Comparison of ENCODE assay signal across 22 cellular contexts in genomic region chr16:8831450-8832382, GRCh38. TPM values are rescaled to one million over a fixed set of nuclear protein-coding genes. Genes with fewer than 3 reads are reported as not detected.
DNase-seq lines count a peak whose midpoint lies in the region; ATAC-seq lines count a peak whose summit lies in the region.
"Had no signal": no experiment of that assay in that cellular context is flagged by ENCODE, and none has a peak within 500 bp of the region (broad histone marks: within the 10 kb centered on the region; RNA-seq: fewer than 3 reads in every experiment).

No MANE protein-coding gene starts in this region.

- no peak overlapping the region for H3K4me3 Mint-ChIP-seq in stimulated activated naive CD8-positive, alpha-beta T cell treated with anti-CD3 and anti-CD28 coated beads, Interleukin-15, Interleukin-2, amounts not matched to agents 100 ng/mL and 50 ng/mL, for 24 hours
- no peak overlapping the region for H3K4me3 Mint-ChIP-seq in central memory CD8-positive, alpha-beta T cell
- peak overlapping the region; percentile 82 for H3K4me3 Mint-ChIP-seq in memory B cell
- H3K4me3 Mint-ChIP-seq: activated CD4-positive, alpha-beta T cell treated with anti-CD3 and anti-CD28 coated beads for 36 hours; CD4-positive, CD25-positive, alpha-beta regulatory T cell had no signal

- no peak for DNase-seq in stimulated activated naive CD8-positive, alpha-beta T cell treated with anti-CD3 and anti-CD28 coated beads, Interleukin-15, Interleukin-2, amounts not matched to agents 100 U/mL and 50 U/mL, for 24 hours
- DNase-seq in central memory CD8-positive, alpha-beta T cell (ENCODE audit: low spot score in 2 of 2): no peak
- DNase-seq in memory B cell (ENCODE audit: low spot score in 2 of 2): no peak
- no peak for DNase-seq in SHP77 (lab: John Stamatoyannopoulos, UW)
- no peak for DNase-seq in DMS53 (lab: John Stamatoyannopoulos, UW)
- no peak for DNase-seq in sciatic nerve (ENCODE audit: low spot score)
- DNase-seq: activated CD4-positive, alpha-beta T cell treated with anti-CD3 and anti-CD28 coated beads for 36 hours; activated effector memory CD4-positive, alpha-beta T cell treated with Interleukin-2 at 50 U/mL for 16 hours; CD4-positive, CD25-positive, alpha-beta regulatory T cell; DMS79; hippocampal formation; NCI-H1048; NCI-H774; psoas muscle; spleen; upper lobe of right lung had no signal

- no peaks in the 10 kb centered on the region for H3K9me3 Mint-ChIP-seq in stimulated activated naive CD8-positive, alpha-beta T cell treated with anti-CD3 and anti-CD28 coated beads, Interleukin-15, Interleukin-2, amounts not matched to agents 100 ng/mL and 50 ng/mL, for 24 hours
- no peaks in the 10 kb centered on the region for H3K9me3 Mint-ChIP-seq in central memory CD8-positive, alpha-beta T cell
- H3K9me3 Mint-ChIP-seq in memory B cell: no peaks in the 10 kb centered on the region
- H3K9me3 Mint-ChIP-seq: CD4-positive, CD25-positive, alpha-beta regulatory T cell had no signal

- peaks cover 10% of the 10 kb centered on the region for H3K4me1 Mint-ChIP-seq in stimulated activated naive CD8-positive, alpha-beta T cell treated with anti-CD3 and anti-CD28 coated beads, Interleukin-15, Interleukin-2, amounts not matched to agents 100 ng/mL and 50 ng/mL, for 24 hours (ENCODE audit: low read depth)
- H3K4me1 Mint-ChIP-seq in central memory CD8-positive, alpha-beta T cell: peaks cover 16% of the 10 kb centered on the region
- peaks cover 17% of the 10 kb centered on the region for H3K4me1 Mint-ChIP-seq in memory B cell

- H3K27me3 Mint-ChIP-seq in stimulated activated naive CD8-positive, alpha-beta T cell treated with anti-CD3 and anti-CD28 coated beads, Interleukin-15, Interleukin-2, amounts not matched to agents 100 ng/mL and 50 ng/mL, for 24 hours: no peaks in the 10 kb centered on the region
- no peaks in the 10 kb centered on the region for H3K27me3 Mint-ChIP-seq in central memory CD8-positive, alpha-beta T cell
- no peaks in the 10 kb centered on the region for H3K27me3 Mint-ChIP-seq in memory B cell
- H3K27me3 Mint-ChIP-seq: activated CD4-positive, alpha-beta T cell treated with anti-CD3 and anti-CD28 coated beads for 36 hours; CD4-positive, CD25-positive, alpha-beta regulatory T cell had no signal

- intact Hi-C loops in sciatic nerve (cut with DNase I): no loop called here

- no peak for ATAC-seq in stimulated activated naive CD8-positive, alpha-beta T cell treated with anti-CD3 and anti-CD28 coated beads, Interleukin-15, Interleukin-2, amounts not matched to agents 100 U/mL and 50 U/mL, for 24 hours
- no peak for ATAC-seq in central memory CD8-positive, alpha-beta T cell (replicated peaks; ENCODE audit: extremely low read depth, poor library complexity, severe bottlenecking)
- ATAC-seq in memory B cell (ENCODE audit: low read depth) (peak; percentile 42), GM18873 (IDR thresholded peaks at IDR 0.05; ENCODE audit: low FRiP score, unreplicated experiment) (no peak), sciatic nerve (no peak)
- ATAC-seq: activated CD4-positive, alpha-beta T cell treated with anti-CD3 and anti-CD28 coated beads for 36 hours had no signal

- peak overlapping the region; percentile 26 for H3K27ac Mint-ChIP-seq in stimulated activated naive CD8-positive, alpha-beta T cell treated with anti-CD3 and anti-CD28 coated beads, Interleukin-15, Interleukin-2, amounts not matched to agents 100 ng/mL and 50 ng/mL, for 24 hours
- H3K27ac Mint-ChIP-seq in central memory CD8-positive, alpha-beta T cell (ENCODE audit: low read depth): peak overlapping the region; percentile 22
- peak overlapping the region; percentile 62 for H3K27ac Mint-ChIP-seq in memory B cell
- H3K27ac Mint-ChIP-seq: activated CD4-positive, alpha-beta T cell treated with anti-CD3 and anti-CD28 coated beads for 36 hours had no signal

- peaks cover 58% of the 10 kb centered on the region for H3K36me3 Mint-ChIP-seq in stimulated activated naive CD8-positive, alpha-beta T cell treated with anti-CD3 and anti-CD28 coated beads, Interleukin-15, Interleukin-2, amounts not matched to agents 100 ng/mL and 50 ng/mL, for 24 hours (ENCODE audit: low read depth)
- H3K36me3 Mint-ChIP-seq in central memory CD8-positive, alpha-beta T cell (ENCODE audit: insufficient read depth): peaks cover 18% of the 10 kb centered on the region
- peaks cover 11% of the 10 kb centered on the region for H3K36me3 Mint-ChIP-seq in memory B cell

RNA-seq across cellular contexts. Expression of gene PMM2, which starts 34.1 kb away (rescaled TPM):
- 45.4 TPM for total RNA-seq in sciatic nerve

RNA-seq across cellular contexts. Expression of gene TMEM186, which starts 34.3 kb away (rescaled TPM):
- 8.1 TPM for total RNA-seq in sciatic nerve

RNA-seq across cellular contexts. Expression of gene CARHSP1, which starts 37.1 kb away (rescaled TPM):
- total RNA-seq in sciatic nerve: 118 TPM

RNA-seq across cellular contexts. Expression of gene LITAFD, which starts 50.4 kb away (rescaled TPM):
- not detected for total RNA-seq in sciatic nerve
- total RNA-seq: A172; activated CD4-positive, alpha-beta T cell treated with anti-CD3 and anti-CD28 coated beads for 36 hours; CD4-positive, CD25-positive, alpha-beta regulatory T cell; cerebellum; lower leg skin; myocyte; psoas muscle; spleen; upper lobe of right lung had no signal
